Comparison of ENCODE assay signal across 31 cellular contexts in genomic region chr1:218444173-218444572, GRCh38.
"Had no signal": no experiment of that assay in that cellular context is flagged by ENCODE, and none has a peak within 500 bp of the region (broad histone marks: within the 10 kb centered on the region; RNA-seq: fewer than 3 reads in every experiment).

No MANE protein-coding gene starts in this region.

- H3K9me3 Mint-ChIP-seq: activated CD4-positive, alpha-beta T cell treated with anti-CD3 and anti-CD28 coated beads, Interleukin-2, amount 10 ng/mL, durations not matched to agents 7 days and 5 days; activated T-cell treated with anti-CD3 and anti-CD28 coated beads, Interleukin-2, amount 50 U/mL, for 24 hours; activated T-helper 17 cell treated with anti-CD3 and anti-CD28 coated beads, Interleukin-2, amount 50 U/mL, for 72 hours; effector memory CD8-positive, alpha-beta T cell had no signal

- H3K27me3 ChIP-seq: body of pancreas, esophagus muscularis mucosa, foreskin keratinocyte, gastrocnemius medialis, heart left ventricle had no signal

- H3K36me3 ChIP-seq: esophagus muscularis mucosa, gastrocnemius medialis had no signal

- H3K27me3 Mint-ChIP-seq: activated CD4-positive, alpha-beta T cell treated with anti-CD3 and anti-CD28 coated beads, Interleukin-2, amount 10 ng/mL, durations not matched to agents 7 days and 5 days had no signal

- H3K4me3 ChIP-seq: body of pancreas, esophagus muscularis mucosa, gastrocnemius medialis, heart left ventricle had no signal

- ATAC-seq: activated T-helper 17 cell treated with anti-CD3 and anti-CD28 coated beads, Interleukin-2, amount 50 U/mL, for 72 hours; body of pancreas; effector memory CD8-positive, alpha-beta T cell; foreskin keratinocyte; gastrocnemius medialis; heart left ventricle; WTC11 had no signal

- DNase-seq: activated CD4-positive, alpha-beta memory T cell treated with anti-CD3 and anti-CD28 coated beads, Interleukin-2, amount 10 ng/mL, durations not matched to agents 7 days and 5 days; activated CD4-positive, alpha-beta T cell treated with anti-CD3 and anti-CD28 coated beads for 1 hour; activated CD4-positive, alpha-beta T cell treated with anti-CD3 and anti-CD28 coated beads for 4 hours; activated CD4-positive, alpha-beta T cell treated with anti-CD3 and anti-CD28 coated beads, Interleukin-2, amount 10 ng/mL, durations not matched to agents 7 days and 5 days; activated CD4-positive, alpha-beta T cell treated with anti-CD3 and anti-CD28 coated beads, Interleukin-2, amount 50 U/mL, for 4 hours; activated CD8-positive, alpha-beta memory T cell treated with anti-CD3 and anti-CD28 coated beads, Interleukin-2, amount 50 U/mL, for 48 hours; activated effector memory CD4-positive, alpha-beta T cell treated with Interleukin-2 at 50 U/mL for 16 hours; activated gamma-delta T cell treated with Interleukin-2 at 50 U/mL for 16 hours; activated naive CD4-positive, alpha-beta T cell treated with anti-CD3 and anti-CD28 coated beads, Interleukin-2, amount 50 U/mL, for 16 hours; activated naive CD4-positive, alpha-beta T cell treated with Interleukin-2 at 50 U/mL for 16 hours; activated T-cell treated with anti-CD3 and anti-CD28 coated beads for 4 hours; activated T-cell treated with anti-CD3 and anti-CD28 coated beads, Interleukin-2, amount 50 U/mL, for 24 hours; amniotic stem cell; anterior cingulate cortex; body of pancreas; cortex of kidney; dermis blood vessel endothelial cell; effector CD4-positive, alpha-beta T cell; effector memory CD8-positive, alpha-beta T cell; erythroblast; foreskin keratinocyte; gastrocnemius medialis; glutamatergic neuron; heart left ventricle; T-helper 2 cell had no signal

- H3K36me3 Mint-ChIP-seq: activated naive CD8-positive, alpha-beta T cell had no signal

- H3K4me3 Mint-ChIP-seq: activated CD4-positive, alpha-beta memory T cell treated with anti-CD3 and anti-CD28 coated beads, Interleukin-2, amount 10 ng/mL, durations not matched to agents 7 days and 5 days; activated CD4-positive, alpha-beta T cell treated with anti-CD3 and anti-CD28 coated beads, Interleukin-2, amount 10 ng/mL, durations not matched to agents 7 days and 5 days; activated naive CD8-positive, alpha-beta T cell; activated T-cell treated with anti-CD3 and anti-CD28 coated beads, Interleukin-2, amount 50 U/mL, for 24 hours; activated T-helper 17 cell treated with anti-CD3 and anti-CD28 coated beads, Interleukin-2, amount 50 U/mL, for 72 hours; central memory CD8-positive, alpha-beta T cell; effector memory CD8-positive, alpha-beta T cell; WTC11 had no signal

- H3K27ac Mint-ChIP-seq: activated CD4-positive, alpha-beta memory T cell treated with anti-CD3 and anti-CD28 coated beads, Interleukin-2, amount 10 ng/mL, durations not matched to agents 7 days and 5 days; activated CD4-positive, alpha-beta T cell treated with anti-CD3 and anti-CD28 coated beads, Interleukin-2, amount 10 ng/mL, durations not matched to agents 7 days and 5 days; activated naive CD8-positive, alpha-beta T cell; activated T-cell treated with anti-CD3 and anti-CD28 coated beads, Interleukin-2, amount 50 U/mL, for 24 hours; activated T-helper 17 cell treated with anti-CD3 and anti-CD28 coated beads, Interleukin-2, amount 50 U/mL, for 72 hours; effector memory CD8-positive, alpha-beta T cell; WTC11 had no signal

- FAIRE-seq: colon had no signal

- H3K4me1 ChIP-seq: body of pancreas, foreskin keratinocyte had no signal

- H3K27ac ChIP-seq: body of pancreas, esophagus muscularis mucosa, foreskin keratinocyte, heart left ventricle had no signal

- H3K4me1 Mint-ChIP-seq: activated CD4-positive, alpha-beta memory T cell treated with anti-CD3 and anti-CD28 coated beads, Interleukin-2, amount 10 ng/mL, durations not matched to agents 7 days and 5 days; activated CD4-positive, alpha-beta T cell treated with anti-CD3 and anti-CD28 coated beads, Interleukin-2, amount 10 ng/mL, durations not matched to agents 7 days and 5 days; activated T-helper 17 cell treated with anti-CD3 and anti-CD28 coated beads, Interleukin-2, amount 50 U/mL, for 72 hours; central memory CD8-positive, alpha-beta T cell had no signal

- H3K9me3 ChIP-seq: body of pancreas, esophagus muscularis mucosa, gastrocnemius medialis, heart left ventricle had no signal
